ENCODE assay signal across 12 cellular contexts in genomic region chr1:237769916-237770315, GRCh38.
A peak's percentile ranks its signal among the peaks of the same experiment; 100 is the strongest.
DNase-seq lines count a peak whose midpoint lies in the region; ATAC-seq and TF ChIP-seq lines count a peak whose summit lies in the region.
"Had no signal": no experiment of that assay in that cellular context is flagged by ENCODE, and none has a peak within 500 bp of the region (broad histone marks: within the 10 kb centered on the region; RNA-seq: fewer than 3 reads in every experiment).

No MANE protein-coding gene starts in this region.

- H3K27me3 ChIP-seq in Peyer's patch: no peaks in the 10 kb centered on the region

- H3K36me3 ChIP-seq in KOPT-K1 (ENCODE audit: insufficient read depth, low read length): no peaks in the 10 kb centered on the region
- no peaks in the 10 kb centered on the region for H3K36me3 ChIP-seq in Peyer's patch

- DNase-seq in GM12865 (ENCODE audit: low read depth): peak; percentile 5
- DNase-seq in OCI-M1 (lab: John Stamatoyannopoulos, UW): peak; percentile 24
- no peak for DNase-seq in Peyer's patch
- no peak for DNase-seq in NCI-H2107 (lab: John Stamatoyannopoulos, UW)
- no peak for DNase-seq in stimulated activated CD4-positive, alpha-beta T cell treated with anti-CD3 and anti-CD28 coated beads, Interleukin-12 subunit alpha, Interleukin-12 subunit beta, amount 100 ng/mL, for 4 hours
- DNase-seq: CD8-positive, alpha-beta T cell; COR-L47; DND-41; GDM1 had no signal

- H3K9me3 ChIP-seq in KOPT-K1 (ENCODE audit: insufficient read depth, low read length, poor library complexity, severe bottlenecking): no peaks in the 10 kb centered on the region
- H3K9me3 ChIP-seq in Peyer's patch: no peaks in the 10 kb centered on the region

- TF ChIP-seq CTCF in GM12865 (IDR thresholded peaks at IDR 0.05; ENCODE audit: insufficient read depth, low read depth, low read length, missing control alignments) (no peak), Peyer's patch (IDR thresholded peaks at IDR 0.05) (no peak)

- ATAC-seq in HG02642 (IDR thresholded peaks at IDR 0.05; ENCODE audit: poor library complexity, unreplicated experiment): no peak
- ATAC-seq: CD8-positive, alpha-beta T cell; HCT116 had no signal

- H3K27ac ChIP-seq in KOPT-K1 (ENCODE audit: low read depth, low read length, poor library complexity, severe bottlenecking): peak overlapping the region; percentile 73
- no peak overlapping the region for H3K27ac ChIP-seq in Peyer's patch

- TF ChIP-seq POLR2A in Peyer's patch (IDR thresholded peaks at IDR 0.05): no peak

- no peaks in the 10 kb centered on the region for H3K4me1 ChIP-seq in Peyer's patch

- H3K4me3 ChIP-seq in GM12865 (ENCODE audit: low read depth, low read length): peak overlapping the region; percentile 8; the same call in 1 of the 2 replicates
- H3K4me3 ChIP-seq in Peyer's patch: no peak overlapping the region

Comparison
In these comparisons a context has a peak if more than half of its experiments do, and no peak if none do; other contexts are left out.
1. DNase-seq: peak in GM12865 (single experiment) and OCI-M1 (single experiment); none in Peyer's patch (0 of 3), NCI-H2107 (single experiment) and stimulated activated CD4-positive, alpha-beta T cell treated with anti-CD3 and anti-CD28 coated beads, Interleukin-12 subunit alpha, Interleukin-12 subunit beta, amount 100 ng/mL, for 4 hours (single experiment).